ENCODE assay signal across 9 cellular contexts in the genomic region with DNA sequence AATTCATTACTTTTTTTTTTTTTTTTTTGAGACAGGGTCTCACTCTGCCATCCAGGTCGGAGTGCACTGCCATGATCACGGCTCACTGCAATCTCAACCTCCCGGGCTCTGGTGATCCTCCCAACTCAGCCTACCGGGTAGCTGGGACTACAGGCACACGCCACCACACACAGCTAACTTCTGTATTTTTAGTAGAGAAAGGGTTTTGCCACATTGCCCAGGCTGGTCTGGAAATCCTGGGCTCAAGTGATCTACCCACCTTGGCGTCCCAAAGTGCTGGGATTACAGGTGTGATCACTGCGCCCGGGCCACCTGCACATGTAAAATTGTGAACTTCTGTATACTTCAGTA. TPM values are rescaled to one million over a fixed set of nuclear protein-coding genes. Genes with fewer than 3 reads are reported as not detected.
DNase-seq lines count a peak whose midpoint lies in the region; ATAC-seq and TF ChIP-seq lines count a peak whose summit lies in the region.
"Not testable (repeated sequence)": the region's sequence is repeated elsewhere in the genome, so short reads cannot be mapped to it uniquely, and the experiment has no call there.
"Had no signal": no experiment of that assay in that cellular context is flagged by ENCODE, and none has a peak within 500 bp of the region (broad histone marks: within the 10 kb centered on the region; RNA-seq: fewer than 3 reads in every experiment).

No MANE protein-coding gene starts in this region.

- not testable (repeated sequence) for TF ChIP-seq CTCF in coronary artery (IDR thresholded peaks at IDR 0.05); lung (IDR thresholded peaks at IDR 0.05; ENCODE audit: control extremely low read depth, extremely low read depth); prostate gland (IDR thresholded peaks at IDR 0.05); transverse colon (IDR thresholded peaks at IDR 0.05)

- H4K20me1 ChIP-seq in BLaER1 = peaks cover 33% of the 10 kb centered on the region

- H3K27ac Mint-ChIP-seq in activated CD4-positive, alpha-beta T cell treated with anti-CD3 and anti-CD28 coated beads, Interleukin-2, amount 10 ng/mL, durations not matched to agents 7 days and 5 days = not testable (repeated sequence)

- CTCF ChIA-PET in activated CD4-positive, alpha-beta T cell treated with anti-CD3 and anti-CD28 coated beads, Interleukin-2, amount 10 ng/mL, durations not matched to agents 7 days and 5 days (lab: Charles Lee) = interaction anchor here (0.6 to 6.2 kb wide), 6 partner anchors 9 to 115 kb away, joined by 3 to 33 read pairs (median 8); no protein-coding TSS in a partner anchor

- H3K27me3 Mint-ChIP-seq in activated CD4-positive, alpha-beta T cell treated with anti-CD3 and anti-CD28 coated beads, Interleukin-2, amount 10 ng/mL, durations not matched to agents 7 days and 5 days = not testable (repeated sequence)

- H3K4me2 ChIP-seq in BLaER1 = peak overlapping the region; percentile 84

- H3K27ac ChIP-seq in BLaER1; lung (ENCODE audit: low read depth in 1 of 2, low read length in 1 of 2): not testable (repeated sequence)
- H3K27ac ChIP-seq in coronary artery (peak overlapping the region; percentile 27 to 76), prostate gland (peak overlapping the region; percentile 76), transverse colon (peak overlapping the region; percentile 67 to 86 (median 80))

- H3K4me1 ChIP-seq in BLaER1 (peaks cover 36% of the 10 kb centered on the region), transverse colon (peaks cover 9 to 25% (median 20%) of the 10 kb centered on the region in 4 donors)
- not testable (repeated sequence) for H3K4me1 ChIP-seq in lung (ENCODE audit: control insufficient read depth in 2 of 2, insufficient read depth in 2 of 2, low read length in 2 of 2); prostate gland (replicated peaks)

- H3K9ac ChIP-seq in BLaER1 = peak overlapping the region; percentile 77; the same call in 1 of the 2 replicates

- in situ Hi-C loops in transverse colon (cut with MboI; ENCODE audit: low pct_ligation_motif_present in 1 of 4, low pct_unique_long_range_greater_than_20kb in 1 of 4, low sequenced_read_pairs in 3 of 4) = loop anchor here in 2 of 4 donors (10.0 kb wide), 1 partner anchor 333 kb away; no protein-coding TSS in a partner anchor

- H3K4me1 Mint-ChIP-seq in activated CD4-positive, alpha-beta T cell treated with anti-CD3 and anti-CD28 coated beads, Interleukin-2, amount 10 ng/mL, durations not matched to agents 7 days and 5 days = not testable (repeated sequence)

- not testable (repeated sequence) for TF ChIP-seq POLR2A in prostate gland (IDR thresholded peaks at IDR 0.05); transverse colon (IDR thresholded peaks at IDR 0.05)

- peak overlapping the region; percentile 77; the same call in 1 of the 2 replicates for H3K4me3 ChIP-seq in BLaER1
- H3K4me3 ChIP-seq in MG63 = peak overlapping the region; percentile 98
- H3K4me3 ChIP-seq in coronary artery = peak overlapping the region; percentile 70
- H3K4me3 ChIP-seq in lung, prostate gland: not testable (repeated sequence)
- peak overlapping the region in 3 of 4 donors; percentile 35 to 61 (median 60) for H3K4me3 ChIP-seq in transverse colon

- H3K36me3 Mint-ChIP-seq in activated CD4-positive, alpha-beta T cell treated with anti-CD3 and anti-CD28 coated beads, Interleukin-2, amount 10 ng/mL, durations not matched to agents 7 days and 5 days (ENCODE audit: low read depth) = not testable (repeated sequence)

- H3K36me3 ChIP-seq in BLaER1 = peaks cover 19% of the 10 kb centered on the region
- not testable (repeated sequence) for H3K36me3 ChIP-seq in MG63, prostate gland
- peaks cover 0 to 12% of the 10 kb centered on the region in 2 donors for H3K36me3 ChIP-seq in lung (ENCODE audit: control insufficient read depth in 2 of 2, insufficient read depth in 2 of 2, low read length in 2 of 2)
- H3K36me3 ChIP-seq in transverse colon = peaks cover 0 to 16% (median 2%) of the 10 kb centered on the region in 4 donors

- intact Hi-C loops in cardiac septum (cut with DNase I); prostate gland (cut with DNase I); transverse colon (cut with DNase I; ENCODE audit: low total_unique reads): not testable (repeated sequence)

- H3K9me3 Mint-ChIP-seq in activated CD4-positive, alpha-beta T cell treated with anti-CD3 and anti-CD28 coated beads, Interleukin-2, amount 10 ng/mL, durations not matched to agents 7 days and 5 days = not testable (repeated sequence)

- not testable (repeated sequence) for H3K4me3 Mint-ChIP-seq in activated CD4-positive, alpha-beta T cell treated with anti-CD3 and anti-CD28 coated beads, Interleukin-2, amount 10 ng/mL, durations not matched to agents 7 days and 5 days

- not testable (repeated sequence) for H3K9me3 ChIP-seq in BLaER1; MG63; lung (ENCODE audit: control insufficient read depth in 2 of 2, insufficient read depth in 1 of 2, low read length in 1 of 2); prostate gland; transverse colon

- ATAC-seq in lung (ENCODE audit: insufficient read depth, low FRiP score) = not testable (repeated sequence)

- not testable (repeated sequence) for TF ChIP-seq EP300 in transverse colon (IDR thresholded peaks at IDR 0.05; ENCODE audit: low read depth)

- H3K27me3 ChIP-seq in BLaER1 = peaks cover 17% of the 10 kb centered on the region; the same call in 1 of the 2 replicates
- not testable (repeated sequence) for H3K27me3 ChIP-seq in MG63; lung (ENCODE audit: control insufficient read depth, insufficient read depth); prostate gland (replicated peaks; ENCODE audit: insufficient read depth); transverse colon

- WGBS in lung, 2 donors = 84 to 88% methylated on average over 8 of the region's 8 CpGs
- WGBS in prostate gland = 68% methylated on average over 8 of the region's 8 CpGs
- WGBS in transverse colon (ENCODE audit: low coverage in 1 of 2), 2 donors = 79 to 83% methylated on average over 8 of the region's 8 CpGs

- not testable (repeated sequence) for DNase-seq in MG63
- DNase-seq in activated CD4-positive, alpha-beta T cell treated with anti-CD3 and anti-CD28 coated beads, Interleukin-2, amount 10 ng/mL, durations not matched to agents 7 days and 5 days = peak; percentile 10
- peak; percentile 77 for DNase-seq in coronary artery (ENCODE audit: low spot score)
- DNase-seq in cardiac septum (ENCODE audit: low spot score) = peak; percentile 66
- peak; percentile 30 for DNase-seq in lung (ENCODE audit: low spot score)
- DNase-seq in prostate gland (ENCODE audit: low spot score) = peak; percentile 13
- DNase-seq in transverse colon = peak; percentile 30

- POLR2A ChIA-PET in activated CD4-positive, alpha-beta T cell treated with anti-CD3 and anti-CD28 coated beads, Interleukin-2, amount 10 ng/mL, durations not matched to agents 7 days and 5 days (lab: Charles Lee) = interaction anchor here (0.6 to 0.7 kb wide), 2 partner anchors 29 to 293 kb away, joined by 3 to 6 read pairs; no protein-coding TSS in a partner anchor

RNA-seq across cellular contexts. Expression of a gene that starts 1.4 kb away (rescaled TPM):
- 8.1 and 9.2 TPM in 2 replicates for total RNA-seq in MG63 (2014; rRNA removed; shearing (Covaris generic); ENCODE audit: low replicate concordance)
- total RNA-seq in activated CD4-positive, alpha-beta T cell treated with anti-CD3 and anti-CD28 coated beads, Interleukin-2, amount 10 ng/mL, durations not matched to agents 7 days and 5 days = 1 to 10 TPM; 6.7 to 7.7 TPM
- total RNA-seq in cardiac septum (12.6 TPM), lung (10 to 100 TPM; 54.1 to 83.8 TPM), prostate gland (10 to 100 TPM; 29.9 to 58.6 TPM), transverse colon (100 to 1,000 TPM in 3 of 4 donors, 10 to 100 TPM in 1; 70.1 to 178 (median 148) TPM)
- 1 to 10 TPM; 4.3 to 5.7 TPM for polyA plus RNA-seq in lung

RNA-seq across cellular contexts. Expression of a gene that starts 54.8 kb away (rescaled TPM):
- total RNA-seq in MG63 (2014; rRNA removed; shearing (Covaris generic); ENCODE audit: low replicate concordance) = not detected in 2 replicates
- 1,000 to 10,000 TPM; 2,316 to 2,477 TPM for total RNA-seq in activated CD4-positive, alpha-beta T cell treated with anti-CD3 and anti-CD28 coated beads, Interleukin-2, amount 10 ng/mL, durations not matched to agents 7 days and 5 days
- 6,195 TPM for total RNA-seq in cardiac septum
- total RNA-seq in lung = 1,000 to 10,000 TPM in 1 of 2 donors, under 1 TPM in 1; under 0.01 to 3,134 TPM
- polyA plus RNA-seq in lung = not detected
- under 1 TPM; under 0.01 TPM for total RNA-seq in prostate gland
- under 1 TPM in 3 of 4 donors, not detected in 1; under 0.01 TPM for total RNA-seq in transverse colon
- polyA plus RNA-seq: CD14-positive monocyte had no signal
